21 cellular contexts compared by ENCODE assay signal in genomic region chr5:60535198-60535597, GRCh38.
DNase-seq lines count a peak whose midpoint lies in the region; ATAC-seq lines count a peak whose summit lies in the region.
"Had no signal": no experiment of that assay in that cellular context is flagged by ENCODE, and none has a peak within 500 bp of the region (broad histone marks: within the 10 kb centered on the region; RNA-seq: fewer than 3 reads in every experiment).

No MANE protein-coding gene starts in this region.

- ATAC-seq in GM18520 (IDR thresholded peaks at IDR 0.05; ENCODE audit: unreplicated experiment) (peak; percentile 83), HG02678 (IDR thresholded peaks at IDR 0.05; ENCODE audit: unreplicated experiment) (peak; percentile 57), HG03521 (IDR thresholded peaks at IDR 0.05; ENCODE audit: unreplicated experiment) (peak; percentile 42), memory B cell (ENCODE audit: low read depth) (peak; percentile 42)
- ATAC-seq: activated CD4-positive, alpha-beta T cell treated with anti-CD3 and anti-CD28 coated beads for 36 hours; activated CD8-positive, alpha-beta T cell treated with anti-CD3 and anti-CD28 coated beads, Interleukin-2, amount 10 ng/mL, durations not matched to agents 7 days and 5 days; activated T-helper 17 cell treated with anti-CD3 and anti-CD28 coated beads, Interleukin-2, amount 50 U/mL, for 72 hours; HCT116 had no signal

- no peaks in the 10 kb centered on the region for H3K27me3 Mint-ChIP-seq in memory B cell
- H3K27me3 Mint-ChIP-seq: activated naive CD8-positive, alpha-beta T cell had no signal

- DNase-seq in memory B cell (ENCODE audit: low spot score in 2 of 2) (no peak), NCI-H345 (lab: John Stamatoyannopoulos, UW) (no peak), posterior vena cava (ENCODE audit: low spot score) (no peak), DMS 273 (lab: John Stamatoyannopoulos, UW; ENCODE audit: unreplicated experiment) (no peak)
- DNase-seq: ACHN; activated CD4-positive, alpha-beta T cell treated with anti-CD3 and anti-CD28 coated beads for 36 hours; activated CD8-positive, alpha-beta T cell treated with anti-CD3 and anti-CD28 coated beads, Interleukin-2, amount 10 ng/mL, durations not matched to agents 7 days and 5 days; anterior cingulate cortex; DMS153; IMR-90; NCI-H1694; NCI-H446 treated with DMSO at 0.1 percent for 48 hours; nephron progenitor cell; stimulated activated CD4-positive, alpha-beta T cell treated with anti-CD3 and anti-CD28 coated beads, Interleukin-4, amount 100 ng/mL, for 4 hours; SW 1271 had no signal

- H3K36me3 Mint-ChIP-seq in memory B cell = peaks cover 2% of the 10 kb centered on the region
- H3K36me3 Mint-ChIP-seq: activated naive CD8-positive, alpha-beta T cell had no signal

- H3K4me3 Mint-ChIP-seq in memory B cell = no peak overlapping the region
- H3K4me3 Mint-ChIP-seq: activated CD4-positive, alpha-beta T cell treated with anti-CD3 and anti-CD28 coated beads for 36 hours; activated CD8-positive, alpha-beta T cell treated with anti-CD3 and anti-CD28 coated beads, Interleukin-2, amount 10 ng/mL, durations not matched to agents 7 days and 5 days; activated naive CD8-positive, alpha-beta T cell; activated T-helper 17 cell treated with anti-CD3 and anti-CD28 coated beads, Interleukin-2, amount 50 U/mL, for 72 hours; nephron progenitor cell had no signal

- H3K27ac Mint-ChIP-seq in memory B cell = no peak overlapping the region
- H3K27ac Mint-ChIP-seq: activated CD4-positive, alpha-beta T cell treated with anti-CD3 and anti-CD28 coated beads for 36 hours; activated CD8-positive, alpha-beta T cell treated with anti-CD3 and anti-CD28 coated beads, Interleukin-2, amount 10 ng/mL, durations not matched to agents 7 days and 5 days; activated naive CD8-positive, alpha-beta T cell; activated T-helper 17 cell treated with anti-CD3 and anti-CD28 coated beads, Interleukin-2, amount 50 U/mL, for 72 hours; nephron progenitor cell had no signal

- intact Hi-C loops in posterior vena cava (cut with DNase I) = no loop called here

- H3K4me1 Mint-ChIP-seq in memory B cell = peaks cover 33% of the 10 kb centered on the region
- H3K4me1 Mint-ChIP-seq: activated T-helper 17 cell treated with anti-CD3 and anti-CD28 coated beads, Interleukin-2, amount 50 U/mL, for 72 hours had no signal

- peaks cover 3% of the 10 kb centered on the region for H3K9me3 Mint-ChIP-seq in memory B cell
- H3K9me3 Mint-ChIP-seq: activated T-helper 17 cell treated with anti-CD3 and anti-CD28 coated beads, Interleukin-2, amount 50 U/mL, for 72 hours had no signal
